In genomic region chr11:32893947-32894827, GRCh38 we compare ENCODE assay signal across 8 cellular contexts. TPM values are rescaled to one million over a fixed set of nuclear protein-coding genes. Genes with fewer than 3 reads are reported as not detected.
DNase-seq lines count a peak whose midpoint lies in the region; TF ChIP-seq lines count a peak whose summit lies in the region.

No MANE protein-coding gene starts in this region.

- TF ChIP-seq CTCF in LNCaP clone FGC (IDR thresholded peaks at IDR 0.05; ENCODE audit: control insufficient read depth, extremely low read depth, insufficient read depth) (no peak), retinal pigment epithelial cell (conservative IDR thresholded peaks at IDR 0.05; ENCODE audit: low read depth, low read length) (no peak)

- peaks cover 14% of the 10 kb centered on the region for H3K4me1 ChIP-seq in iPS-15b (ENCODE audit: control insufficient read depth, insufficient read depth, low read length)

- H3K27me3 ChIP-seq in iPS-15b (ENCODE audit: control insufficient read depth, insufficient read depth, low read length) = no peaks in the 10 kb centered on the region

- no peaks in the 10 kb centered on the region for H3K9me3 ChIP-seq in iPS-15b (ENCODE audit: control insufficient read depth, insufficient read depth, low read length)

- H3K36me3 ChIP-seq in iPS-15b (ENCODE audit: control insufficient read depth, insufficient read depth, low read length) = no peaks in the 10 kb centered on the region

- H3K9ac ChIP-seq in iPS-15b (ENCODE audit: low read depth, low read length) = peak overlapping the region; percentile 91

- DNase-seq in activated T-cell treated with anti-CD3 and anti-CD28 coated beads for 48 hours (ENCODE audit: low read depth) (peak; percentile 3), activated T-cell treated with anti-CD3 and anti-CD28 coated beads for 4 hours (no peak), LNCaP clone FGC (ENCODE audit: low read depth) (no peak), RPMI7951 (ENCODE audit: low read depth) (peak; percentile 80), brain pericyte (ENCODE audit: low read depth, low spot score) (peak; percentile 10), retinal pigment epithelial cell (ENCODE audit: low read depth) (no peak)
- DNase-seq in activated effector memory CD4-positive, alpha-beta T cell treated with Interleukin-2 at 50 U/mL for 16 hours = no peak

- peak overlapping the region; percentile 57 for H3K4me3 ChIP-seq in LNCaP clone FGC (ENCODE audit: low read depth, low read length)
- peak overlapping the region; percentile 80 for H3K4me3 ChIP-seq in iPS-15b (ENCODE audit: low read depth, low read length)
- H3K4me3 ChIP-seq in retinal pigment epithelial cell (ENCODE audit: low read length) = peak overlapping the region; percentile 83

RNA-seq across cellular contexts. Expression of gene QSER1, which starts 1.6 kb away (rescaled TPM):
- total RNA-seq in RPMI7951 (2014; rRNA removed; shearing (Covaris generic)) = 19.2 and 21.4 TPM in 2 replicates

Comparison
In these comparisons a context has a peak if more than half of its experiments do, and no peak if none do; other contexts are left out.
1. DNase-seq: peak in activated T-cell treated with anti-CD3 and anti-CD28 coated beads for 48 hours (single experiment), RPMI7951 (single experiment) and brain pericyte (single experiment); none in activated T-cell treated with anti-CD3 and anti-CD28 coated beads for 4 hours (single experiment), LNCaP clone FGC (single experiment), retinal pigment epithelial cell (single experiment) and activated effector memory CD4-positive, alpha-beta T cell treated with Interleukin-2 at 50 U/mL for 16 hours (single experiment).
2. Peak in every context shown above with its lines, with median percentiles within 50 percentile points of each other: H3K4me3 ChIP-seq.